ENCODE assay signal across 1 cellular context in genomic region chr1:31371560-31371959, GRCh38.
A peak's percentile ranks its signal among the peaks of the same experiment; 100 is the strongest.
TF ChIP-seq lines count a peak whose summit lies in the region.

No MANE protein-coding gene starts in this region.

TF ChIP-seq in HepG2, 621 proteins besides CTCF, POLR2A, EP300 and RAD21:
- 0 out of 2 replicates have a peak, but pooled peaks have one; percentile 20 for TF ChIP-seq PAXIP1 (CRISPR knock-in tag; conservative IDR thresholded peaks at IDR 0.05)
- TF ChIP-seq ZNF501 (CRISPR knock-in tag; IDR thresholded peaks at IDR 0.05) = 0 out of 2 replicates have a peak, but pooled peaks have one; percentile 47
- TF ChIP-seq ZNF350 (CRISPR knock-in tag; IDR thresholded peaks at IDR 0.05; ENCODE audit: borderline replicate concordance, low read depth) = 0 out of 2 replicates have a peak, but pooled peaks have one; percentile 14
- 0 out of 2 replicates have a peak, but pooled peaks have one; percentile 30 for TF ChIP-seq ZNF605 (CRISPR knock-in tag; IDR thresholded peaks at IDR 0.05)
- no peak for TF ChIP-seq RBM39 (IDR thresholded peaks at IDR 0.05; ENCODE audit: low read depth, low read length, poor library complexity, severe bottlenecking)
- no peak for TF ChIP-seq ZBTB33 (CRISPR knock-in tag; IDR thresholded peaks at IDR 0.05)
- TF ChIP-seq ZBTB20 (CRISPR knock-in tag; IDR thresholded peaks at IDR 0.05; ENCODE audit: borderline replicate concordance, low read depth) = no peak
- no peak for TF ChIP-seq MZF1 (CRISPR knock-in tag; IDR thresholded peaks at IDR 0.05; ENCODE audit: borderline replicate concordance)
- TF ChIP-seq HMG20A (CRISPR knock-in tag; IDR thresholded peaks at IDR 0.05; ENCODE audit: borderline replicate concordance) = 0 out of 2 replicates have a peak, but pooled peaks have one; percentile 4
- TF ChIP-seq THAP11 (CRISPR knock-in tag; IDR thresholded peaks at IDR 0.05) = no peak
- TF ChIP-seq ZNF572 (CRISPR knock-in tag; IDR thresholded peaks at IDR 0.05) = 0 out of 2 replicates have a peak, but pooled peaks have one; percentile 18
- TF ChIP-seq PHF21A (CRISPR knock-in tag; IDR thresholded peaks at IDR 0.05) = peak; percentile 35; the same call in 1 of the 2 replicates
- no peak for TF ChIP-seq REPIN1 (CRISPR knock-in tag; IDR thresholded peaks at IDR 0.05; ENCODE audit: borderline replicate concordance, low read depth)
- no peak for TF ChIP-seq HINFP (CRISPR knock-in tag; IDR thresholded peaks at IDR 0.05; ENCODE audit: low read depth)
- peak; percentile 32; the same call in 1 of the 2 replicates for TF ChIP-seq NR2F6 (IDR thresholded peaks at IDR 0.05)
- TF ChIP-seq NR2F6 (CRISPR knock-in tag; IDR thresholded peaks at IDR 0.05) = no peak
- TF ChIP-seq PCBP1 (IDR thresholded peaks at IDR 0.05; ENCODE audit: borderline replicate concordance, low read depth, low read length) = no peak
- no peak for TF ChIP-seq LBX2 (CRISPR knock-in tag; IDR thresholded peaks at IDR 0.05; ENCODE audit: borderline replicate concordance)
- TF ChIP-seq SAFB2 (CRISPR knock-in tag; IDR thresholded peaks at IDR 0.05; ENCODE audit: borderline replicate concordance, low read depth) = no peak
- TF ChIP-seq KLF11 (CRISPR knock-in tag; IDR thresholded peaks at IDR 0.05) = 0 out of 2 replicates have a peak, but pooled peaks have one; percentile 14
- no peak for TF ChIP-seq HMG20B (CRISPR knock-in tag; conservative IDR thresholded peaks at IDR 0.05)
- no peak for TF ChIP-seq RFXAP (CRISPR knock-in tag; IDR thresholded peaks at IDR 0.05; ENCODE audit: borderline replicate concordance)
- TF ChIP-seq ZNF484 (CRISPR knock-in tag; IDR thresholded peaks at IDR 0.05; ENCODE audit: borderline replicate concordance, low read depth) = no peak
- no peak for TF ChIP-seq RARG (CRISPR knock-in tag; IDR thresholded peaks at IDR 0.05; ENCODE audit: low read depth)
- no peak for TF ChIP-seq HOMEZ (CRISPR knock-in tag; IDR thresholded peaks at IDR 0.05; ENCODE audit: low read depth)
- TF ChIP-seq ZNF83 (CRISPR knock-in tag; IDR thresholded peaks at IDR 0.05; ENCODE audit: borderline replicate concordance) = no peak
- no peak for TF ChIP-seq FOXA1 (IDR thresholded peaks at IDR 0.05)
- TF ChIP-seq FOXA1 (CRISPR knock-in tag; IDR thresholded peaks at IDR 0.05) = no peak
- no peak for TF ChIP-seq GFI1 (CRISPR knock-in tag; IDR thresholded peaks at IDR 0.05; ENCODE audit: borderline replicate concordance)
- peak; percentile 48; the same call in 1 of the 2 replicates for TF ChIP-seq HNF1B (CRISPR knock-in tag; IDR thresholded peaks at IDR 0.05)
- peak; percentile 80 for TF ChIP-seq PATZ1 (CRISPR knock-in tag; IDR thresholded peaks at IDR 0.05)
- 0 out of 2 replicates have a peak, but pooled peaks have one; percentile 3 for TF ChIP-seq SAP130 (CRISPR knock-in tag; IDR thresholded peaks at IDR 0.05; ENCODE audit: low read depth)
- no peak for TF ChIP-seq ZNF7 (CRISPR knock-in tag; IDR thresholded peaks at IDR 0.05)
- TF ChIP-seq HNF1A (IDR thresholded peaks at IDR 0.05; ENCODE audit: low read depth) = peak; percentile 73
- peak; percentile 62; the same call in 1 of the 2 replicates for TF ChIP-seq HNF1A (CRISPR knock-in tag; IDR thresholded peaks at IDR 0.05; ENCODE audit: borderline replicate concordance)
- TF ChIP-seq ZSCAN30 (CRISPR knock-in tag; IDR thresholded peaks at IDR 0.05) = no peak
- no peak for TF ChIP-seq ZSCAN31 (CRISPR knock-in tag; IDR thresholded peaks at IDR 0.05; ENCODE audit: low read depth)
